20 cellular contexts compared by ENCODE assay signal in genomic region chr9:132631685-132632084, GRCh38. TPM values are rescaled to one million over a fixed set of nuclear protein-coding genes. Genes with fewer than 3 reads are reported as not detected.
"Had no signal": no experiment of that assay in that cellular context is flagged by ENCODE, and none has a peak within 500 bp of the region (broad histone marks: within the 10 kb centered on the region; RNA-seq: fewer than 3 reads in every experiment).

No MANE protein-coding gene starts in this region.

- H3K27ac Mint-ChIP-seq: activated naive CD8-positive, alpha-beta T cell treated with anti-CD3 and anti-CD28 coated beads, Interleukin-2, amount 50 U/mL, for 24 hours; mesothelial cell of epicardium; stimulated activated effector memory CD8-positive, alpha-beta T cell treated with anti-CD3 and anti-CD28 coated beads, Interleukin-12 subunit alpha, Interleukin-12 subunit beta, amount 100 ng/mL, for 72 hours had no signal

- H3K4me1 Mint-ChIP-seq: activated naive CD8-positive, alpha-beta T cell treated with anti-CD3 and anti-CD28 coated beads, Interleukin-2, amount 50 U/mL, for 24 hours; neural crest cell; stimulated activated effector memory CD8-positive, alpha-beta T cell treated with anti-CD3 and anti-CD28 coated beads, Interleukin-12 subunit alpha, Interleukin-12 subunit beta, amount 100 ng/mL, for 72 hours had no signal

- H3K9me3 ChIP-seq: ovary, thoracic aorta, upper lobe of right lung had no signal

- DNase-seq: activated CD4-positive, alpha-beta T cell treated with anti-CD3 and anti-CD28 coated beads, Interleukin-2, amount 50 U/mL, for 1 hour; activated CD4-positive, CD25-positive, alpha-beta regulatory T cell; activated naive CD4-positive, alpha-beta T cell; activated naive CD8-positive, alpha-beta T cell treated with anti-CD3 and anti-CD28 coated beads, Interleukin-2, amount 50 U/mL, for 24 hours; activated T-cell treated with anti-CD3 and anti-CD28 coated beads for 4 hours; aorta; ovary; T-helper 2 cell; upper lobe of right lung had no signal

- H3K4me1 ChIP-seq: upper lobe of right lung had no signal

- H3K4me3 Mint-ChIP-seq: activated naive CD8-positive, alpha-beta T cell treated with anti-CD3 and anti-CD28 coated beads, Interleukin-2, amount 50 U/mL, for 24 hours; mesothelial cell of epicardium; neural crest cell; stimulated activated effector memory CD8-positive, alpha-beta T cell treated with anti-CD3 and anti-CD28 coated beads, Interleukin-12 subunit alpha, Interleukin-12 subunit beta, amount 100 ng/mL, for 72 hours had no signal

- H3K27me3 ChIP-seq: ovary, upper lobe of right lung had no signal

- H3K4me3 ChIP-seq: ovary, thoracic aorta, upper lobe of right lung had no signal

- H3K27ac ChIP-seq: ovary, thoracic aorta, upper lobe of right lung had no signal

- ATAC-seq: activated naive CD8-positive, alpha-beta T cell treated with anti-CD3 and anti-CD28 coated beads, Interleukin-2, amount 50 U/mL, for 24 hours; esophagus mucosa; sciatic nerve; stimulated activated effector memory CD8-positive, alpha-beta T cell treated with anti-CD3 and anti-CD28 coated beads, Interleukin-12 subunit alpha, Interleukin-12 subunit beta, amount 100 ng/mL, for 72 hours; upper lobe of right lung had no signal

- H3K27me3 Mint-ChIP-seq: activated naive CD8-positive, alpha-beta T cell treated with anti-CD3 and anti-CD28 coated beads, Interleukin-2, amount 50 U/mL, for 24 hours had no signal

- H3K9me3 Mint-ChIP-seq: activated naive CD8-positive, alpha-beta T cell treated with anti-CD3 and anti-CD28 coated beads, Interleukin-2, amount 50 U/mL, for 24 hours; mesothelial cell of epicardium; neural crest cell; stimulated activated effector memory CD8-positive, alpha-beta T cell treated with anti-CD3 and anti-CD28 coated beads, Interleukin-12 subunit alpha, Interleukin-12 subunit beta, amount 100 ng/mL, for 72 hours had no signal

RNA-seq across cellular contexts. Expression of gene BARHL1, which starts 49.3 kb away (rescaled TPM):
- total RNA-seq: aorta, chondrocyte, dermis microvascular lymphatic vessel endothelial cell, esophagus mucosa, fibroblast of villous mesenchyme, lower leg skin, neural crest cell, ovary, pulmonary artery endothelial cell, sciatic nerve, thoracic aorta, upper lobe of right lung had no signal
- polyA plus RNA-seq: aorta, ovary had no signal
